In genomic region chr9:99013550-99013949, GRCh38 we compare ENCODE assay signal across 15 cellular contexts.
DNase-seq lines count a peak whose midpoint lies in the region; ATAC-seq and TF ChIP-seq lines count a peak whose summit lies in the region.
"Had no signal": no experiment of that assay in that cellular context is flagged by ENCODE, and none has a peak within 500 bp of the region (broad histone marks: within the 10 kb centered on the region; RNA-seq: fewer than 3 reads in every experiment).

No MANE protein-coding gene starts in this region.

- TF ChIP-seq POLR2A in tibial nerve (IDR thresholded peaks at IDR 0.05): no peak

- TF ChIP-seq CTCF in GM13976 (IDR thresholded peaks at IDR 0.05; ENCODE audit: borderline replicate concordance, control extremely low read depth, extremely low read depth, insufficient read depth, missing control alignments) (no peak), tibial nerve (IDR thresholded peaks at IDR 0.05) (no peak)

- WGBS in tibial nerve, 2 donors: 77 to 79% methylated on average over 4 of the region's 4 CpGs

- H3K9me3 Mint-ChIP-seq in activated T-cell treated with anti-CD3 and anti-CD28 coated beads, Interleukin-2, amount 50 U/mL, for 4 hours: peaks cover 8% of the 10 kb centered on the region
- peaks cover 42% of the 10 kb centered on the region for H3K9me3 Mint-ChIP-seq in T-helper 2 cell treated with Interferon-gamma antibody and Interleukin-4, amounts not matched to agents 5 μg/mL and 100 μg/mL, for 36 hours
- H3K9me3 Mint-ChIP-seq in activated naive CD8-positive, alpha-beta T cell treated with anti-CD3 and anti-CD28 coated beads, Interleukin-2, amount 10 ng/mL, durations not matched to agents 7 days and 5 days: peaks cover 11% of the 10 kb centered on the region
- peaks cover 4 to 6% of the 10 kb centered on the region in 2 donors for H3K9me3 Mint-ChIP-seq in stimulated activated naive B cell treated with anti-CD40 and anti-IgM and Interleukin-4, amounts not matched to agents 10 μg/mL and 1 μg/mL and 100 μg/mL, for 72 hours

- POLR2A ChIA-PET in activated naive CD8-positive, alpha-beta T cell treated with anti-CD3 and anti-CD28 coated beads, Interleukin-2, amount 10 ng/mL, durations not matched to agents 7 days and 5 days (lab: Charles Lee): interaction anchor here (0.9 to 4.1 kb wide), 18 partner anchors 10 to 205 kb away, joined by 3 to 38 read pairs (median 6); partner anchors contain the start of gene TGFBR1

- peaks cover 17% of the 10 kb centered on the region for H3K4me1 Mint-ChIP-seq in activated T-cell treated with anti-CD3 and anti-CD28 coated beads, Interleukin-2, amount 50 U/mL, for 4 hours (ENCODE audit: low read depth)
- peaks cover 14% of the 10 kb centered on the region for H3K4me1 Mint-ChIP-seq in T-helper 2 cell treated with Interferon-gamma antibody and Interleukin-4, amounts not matched to agents 5 μg/mL and 100 μg/mL, for 36 hours (ENCODE audit: low read depth)
- H3K4me1 Mint-ChIP-seq in activated naive CD8-positive, alpha-beta T cell treated with anti-CD3 and anti-CD28 coated beads, Interleukin-2, amount 10 ng/mL, durations not matched to agents 7 days and 5 days: peaks cover 27% of the 10 kb centered on the region
- H3K4me1 Mint-ChIP-seq in stimulated activated naive B cell treated with anti-CD40 and anti-IgM and Interleukin-4, amounts not matched to agents 10 μg/mL and 1 μg/mL and 100 μg/mL, for 72 hours: peaks cover 5 to 12% of the 10 kb centered on the region in 2 donors
- H3K4me1 Mint-ChIP-seq: neural crest cell had no signal

- H3K9me3 ChIP-seq in tibial nerve: peaks cover 0 to 10% (median 0%) of the 10 kb centered on the region in 4 donors
- H3K9me3 ChIP-seq: gastrocnemius medialis had no signal

- in situ Hi-C loops in GM13976 (cut with MboI; ENCODE audit: low sequenced_read_pairs, unreplicated experiment): no loop called here

- H3K36me3 Mint-ChIP-seq in activated T-cell treated with anti-CD3 and anti-CD28 coated beads, Interleukin-2, amount 50 U/mL, for 4 hours (ENCODE audit: insufficient read depth): peaks cover 2% of the 10 kb centered on the region
- peaks cover 12% of the 10 kb centered on the region for H3K36me3 Mint-ChIP-seq in T-helper 2 cell treated with Interferon-gamma antibody and Interleukin-4, amounts not matched to agents 5 μg/mL and 100 μg/mL, for 36 hours (ENCODE audit: low read depth)
- peaks cover 27% of the 10 kb centered on the region for H3K36me3 Mint-ChIP-seq in activated naive CD8-positive, alpha-beta T cell treated with anti-CD3 and anti-CD28 coated beads, Interleukin-2, amount 10 ng/mL, durations not matched to agents 7 days and 5 days
- H3K36me3 Mint-ChIP-seq in stimulated activated naive B cell treated with anti-CD40 and anti-IgM and Interleukin-4, amounts not matched to agents 10 μg/mL and 1 μg/mL and 100 μg/mL, for 72 hours: no peaks in the 10 kb centered on the region

- H3K36me3 ChIP-seq in tibial nerve: peaks cover 0 to 45% (median 0%) of the 10 kb centered on the region in 3 donors
- H3K36me3 ChIP-seq: gastrocnemius medialis, upper lobe of left lung had no signal

- no peak overlapping the region for H3K27ac ChIP-seq in tibial nerve
- H3K27ac ChIP-seq: gastrocnemius medialis, upper lobe of left lung had no signal

- peak overlapping the region; percentile 55 for H3K4me3 Mint-ChIP-seq in activated T-cell treated with anti-CD3 and anti-CD28 coated beads, Interleukin-2, amount 50 U/mL, for 4 hours
- peak overlapping the region; percentile 65 for H3K4me3 Mint-ChIP-seq in T-helper 2 cell treated with Interferon-gamma antibody and Interleukin-4, amounts not matched to agents 5 μg/mL and 100 μg/mL, for 36 hours
- H3K4me3 Mint-ChIP-seq in activated naive CD8-positive, alpha-beta T cell treated with anti-CD3 and anti-CD28 coated beads, Interleukin-2, amount 10 ng/mL, durations not matched to agents 7 days and 5 days: peak overlapping the region; percentile 71
- no peak overlapping the region for H3K4me3 Mint-ChIP-seq in stimulated activated naive B cell treated with anti-CD40 and anti-IgM and Interleukin-4, amounts not matched to agents 10 μg/mL and 1 μg/mL and 100 μg/mL, for 72 hours
- H3K4me3 Mint-ChIP-seq: neural crest cell had no signal

- TF ChIP-seq EP300 in tibial nerve (IDR thresholded peaks at IDR 0.05): no peak

- H3K4me1 ChIP-seq in tibial nerve: no peaks in the 10 kb centered on the region
- H3K4me1 ChIP-seq: gastrocnemius medialis, upper lobe of left lung had no signal

- peak; percentile 90 to 94 for ATAC-seq in activated T-cell treated with anti-CD3 and anti-CD28 coated beads, Interleukin-2, amount 50 U/mL, for 4 hours
- ATAC-seq in activated naive CD8-positive, alpha-beta T cell treated with anti-CD3 and anti-CD28 coated beads, Interleukin-2, amount 10 ng/mL, durations not matched to agents 7 days and 5 days (ENCODE audit: low read depth): peak; percentile 93
- ATAC-seq in stimulated activated naive B cell treated with anti-CD40 and anti-IgM and Interleukin-4, amounts not matched to agents 10 μg/mL and 1 μg/mL and 100 μg/mL, for 72 hours (replicated peaks): peak; percentile 19 to 47
- ATAC-seq in GM18867 (IDR thresholded peaks at IDR 0.05; ENCODE audit: unreplicated experiment): no peak
- ATAC-seq: gastrocnemius medialis had no signal

- H3K27me3 Mint-ChIP-seq in activated T-cell treated with anti-CD3 and anti-CD28 coated beads, Interleukin-2, amount 50 U/mL, for 4 hours (ENCODE audit: low read depth): no peaks in the 10 kb centered on the region
- H3K27me3 Mint-ChIP-seq in T-helper 2 cell treated with Interferon-gamma antibody and Interleukin-4, amounts not matched to agents 5 μg/mL and 100 μg/mL, for 36 hours (ENCODE audit: low read depth): peaks cover 10% of the 10 kb centered on the region
- H3K27me3 Mint-ChIP-seq in activated naive CD8-positive, alpha-beta T cell treated with anti-CD3 and anti-CD28 coated beads, Interleukin-2, amount 10 ng/mL, durations not matched to agents 7 days and 5 days: peaks cover 2% of the 10 kb centered on the region
- H3K27me3 Mint-ChIP-seq in stimulated activated naive B cell treated with anti-CD40 and anti-IgM and Interleukin-4, amounts not matched to agents 10 μg/mL and 1 μg/mL and 100 μg/mL, for 72 hours: no peaks in the 10 kb centered on the region

- H3K27ac Mint-ChIP-seq in T-helper 2 cell treated with Interferon-gamma antibody and Interleukin-4, amounts not matched to agents 5 μg/mL and 100 μg/mL, for 36 hours: peak overlapping the region; percentile 84
- H3K27ac Mint-ChIP-seq in activated naive CD8-positive, alpha-beta T cell treated with anti-CD3 and anti-CD28 coated beads, Interleukin-2, amount 10 ng/mL, durations not matched to agents 7 days and 5 days: peak overlapping the region; percentile 96
- H3K27ac Mint-ChIP-seq in stimulated activated naive B cell treated with anti-CD40 and anti-IgM and Interleukin-4, amounts not matched to agents 10 μg/mL and 1 μg/mL and 100 μg/mL, for 72 hours: no peak overlapping the region

- DNase-seq in activated T-cell treated with anti-CD3 and anti-CD28 coated beads, Interleukin-2, amount 50 U/mL, for 4 hours: no peak
- DNase-seq in activated T-cell treated with anti-CD3 and anti-CD28 coated beads, Interleukin-2, amount 50 U/mL, for 1 hour: no peak
- DNase-seq in T-helper 2 cell treated with Interferon-gamma antibody and Interleukin-4, amounts not matched to agents 5 μg/mL and 100 μg/mL, for 36 hours (ENCODE audit: low spot score): no peak
- DNase-seq in activated naive CD8-positive, alpha-beta T cell treated with anti-CD3 and anti-CD28 coated beads, Interleukin-2, amount 10 ng/mL, durations not matched to agents 7 days and 5 days: no peak
- no peak for DNase-seq in stimulated activated naive B cell treated with anti-CD40 and anti-IgM and Interleukin-4, amounts not matched to agents 10 μg/mL and 1 μg/mL and 100 μg/mL, for 72 hours
- DNase-seq in GM13976 (ENCODE audit: low spot score) (no peak), tibial nerve (ENCODE audit: low spot score in 2 of 2) (no peak)
- DNase-seq: amniotic stem cell, gastrocnemius medialis, NCI-H2029 treated with DMSO at 0.1 percent for 48 hours, NCI-H748 treated with DMSO at 0.1 percent for 48 hours, retina, upper lobe of left lung had no signal

- no peaks in the 10 kb centered on the region for H3K27me3 ChIP-seq in tibial nerve
- H3K27me3 ChIP-seq: gastrocnemius medialis, upper lobe of left lung had no signal

- H3K4me3 ChIP-seq in tibial nerve: no peak overlapping the region
- H3K4me3 ChIP-seq: gastrocnemius medialis, upper lobe of left lung had no signal

Comparison
In these comparisons a context has a peak if more than half of its experiments do, and no peak if none do; other contexts are left out.
1. H3K4me3 Mint-ChIP-seq: peak in activated T-cell treated with anti-CD3 and anti-CD28 coated beads, Interleukin-2, amount 50 U/mL, for 4 hours (single experiment), T-helper 2 cell treated with Interferon-gamma antibody and Interleukin-4, amounts not matched to agents 5 μg/mL and 100 μg/mL, for 36 hours (single experiment) and activated naive CD8-positive, alpha-beta T cell treated with anti-CD3 and anti-CD28 coated beads, Interleukin-2, amount 10 ng/mL, durations not matched to agents 7 days and 5 days (single experiment); none in stimulated activated naive B cell treated with anti-CD40 and anti-IgM and Interleukin-4, amounts not matched to agents 10 μg/mL and 1 μg/mL and 100 μg/mL, for 72 hours (0 of 2).